Comparison of ENCODE assay signal across 26 cellular contexts in the genomic region with DNA sequence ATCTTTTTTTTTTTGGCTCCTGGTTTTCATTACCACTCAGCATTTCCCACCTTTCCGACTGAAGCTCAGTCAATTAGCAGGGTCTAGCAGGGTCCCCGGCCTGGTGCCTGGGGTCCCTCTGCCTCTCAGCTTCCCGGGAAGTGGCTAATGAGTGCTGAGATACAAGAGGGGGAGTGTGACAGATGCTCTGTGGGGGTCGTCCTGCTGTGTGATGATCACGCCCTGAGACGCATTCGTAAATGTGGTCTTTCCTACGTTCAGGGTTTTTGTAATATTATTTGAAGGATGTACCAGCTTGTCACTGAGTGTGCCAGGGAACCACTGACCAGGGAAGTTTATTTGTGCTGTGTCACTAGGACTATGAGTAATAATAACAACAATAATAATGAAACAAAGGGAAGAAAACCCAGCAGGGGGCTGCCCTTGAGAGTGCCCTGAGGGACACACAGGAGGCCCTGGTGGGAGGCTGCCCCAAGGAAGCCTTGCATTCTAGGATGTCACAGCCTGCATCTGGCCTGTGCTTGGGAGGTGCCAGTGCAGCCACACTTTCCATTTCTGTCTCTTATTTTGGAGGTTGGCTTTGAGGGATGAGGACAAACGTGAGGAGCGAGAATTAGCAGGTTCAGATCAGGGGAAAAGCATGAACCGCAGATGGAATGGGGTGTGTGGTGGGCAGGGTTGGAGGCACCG.
DNase-seq lines count a peak whose midpoint lies in the region; ATAC-seq and TF ChIP-seq lines count a peak whose summit lies in the region.
"Had no signal": no experiment of that assay in that cellular context is flagged by ENCODE, and none has a peak within 500 bp of the region (broad histone marks: within the 10 kb centered on the region; RNA-seq: fewer than 3 reads in every experiment).

No MANE protein-coding gene starts in this region.

- peaks cover 40% of the 10 kb centered on the region for H3K4me1 Mint-ChIP-seq in neural progenitor cell
- H3K4me1 Mint-ChIP-seq: activated CD4-positive, alpha-beta T cell treated with anti-CD3 and anti-CD28 coated beads, Interleukin-2, amount 10 ng/mL, durations not matched to agents 7 days and 5 days; activated naive CD8-positive, alpha-beta T cell treated with anti-CD3 and anti-CD28 coated beads, Interleukin-2, amount 10 ng/mL, durations not matched to agents 7 days and 5 days; naive B cell; stimulated activated naive B cell treated with anti-CD40 and anti-IgM and Interleukin-4, amounts not matched to agents 10 μg/mL and 1 μg/mL and 100 μg/mL, for 72 hours had no signal

- intact Hi-C loops in right cardiac atrium (cut with DNase I), result no loop called here

- no peak overlapping the region for H3K4me3 ChIP-seq in BLaER1
- H3K4me3 ChIP-seq in DND-41 (ENCODE audit: low read depth in 1 of 2, low read length in 2 of 2), result no peak overlapping the region
- no peak overlapping the region for H3K4me3 ChIP-seq in coronary artery
- no peak overlapping the region for H3K4me3 ChIP-seq in neural progenitor cell
- no peak overlapping the region for H3K4me3 ChIP-seq in right cardiac atrium (ENCODE audit: low read length)
- H3K4me3 ChIP-seq: hepatocyte, SK-N-MC had no signal

- peaks cover 15% of the 10 kb centered on the region for H3K27me3 Mint-ChIP-seq in neural progenitor cell (ENCODE audit: insufficient read depth, low read depth)
- H3K27me3 Mint-ChIP-seq: activated CD4-positive, alpha-beta T cell treated with anti-CD3 and anti-CD28 coated beads, Interleukin-2, amount 10 ng/mL, durations not matched to agents 7 days and 5 days; activated naive CD8-positive, alpha-beta T cell treated with anti-CD3 and anti-CD28 coated beads, Interleukin-2, amount 10 ng/mL, durations not matched to agents 7 days and 5 days had no signal

- H3K9me3 ChIP-seq in BLaER1 (no peaks in the 10 kb centered on the region), DND-41 (ENCODE audit: insufficient read depth, low read length, severe bottlenecking) (no peaks in the 10 kb centered on the region), neural progenitor cell (ENCODE audit: low read depth) (no peaks in the 10 kb centered on the region), right cardiac atrium (ENCODE audit: control insufficient read depth, low read length) (no peaks in the 10 kb centered on the region)

- H3K4me3 Mint-ChIP-seq in neural progenitor cell, result no peak overlapping the region
- H3K4me3 Mint-ChIP-seq: activated CD4-positive, alpha-beta T cell treated with anti-CD3 and anti-CD28 coated beads, Interleukin-2, amount 10 ng/mL, durations not matched to agents 7 days and 5 days; activated naive CD8-positive, alpha-beta T cell treated with anti-CD3 and anti-CD28 coated beads, Interleukin-2, amount 10 ng/mL, durations not matched to agents 7 days and 5 days; CD4-positive, alpha-beta T cell; naive B cell; stimulated activated naive B cell treated with anti-CD40 and anti-IgM and Interleukin-4, amounts not matched to agents 10 μg/mL and 1 μg/mL and 100 μg/mL, for 72 hours had no signal

- H2AFZ ChIP-seq in DND-41 (ENCODE audit: low read depth, low read length), result no peak overlapping the region
- no peak overlapping the region for H2AFZ ChIP-seq in neural progenitor cell (replicated peaks)
- H2AFZ ChIP-seq: hepatocyte had no signal

- H3K36me3 Mint-ChIP-seq in neural progenitor cell, result no peaks in the 10 kb centered on the region
- H3K36me3 Mint-ChIP-seq: activated naive CD8-positive, alpha-beta T cell treated with anti-CD3 and anti-CD28 coated beads, Interleukin-2, amount 10 ng/mL, durations not matched to agents 7 days and 5 days; naive B cell; stimulated activated naive B cell treated with anti-CD40 and anti-IgM and Interleukin-4, amounts not matched to agents 10 μg/mL and 1 μg/mL and 100 μg/mL, for 72 hours had no signal

- H3K36me3 ChIP-seq in BLaER1 (no peaks in the 10 kb centered on the region), DND-41 (ENCODE audit: insufficient read depth, low read length) (no peaks in the 10 kb centered on the region), neural progenitor cell (no peaks in the 10 kb centered on the region)

- H3K9ac ChIP-seq in BLaER1 (no peak overlapping the region), DND-41 (ENCODE audit: low read depth, low read length) (no peak overlapping the region), neural progenitor cell (no peak overlapping the region)

- H3K27ac Mint-ChIP-seq in neural progenitor cell, result peak overlapping the region; percentile 9
- H3K27ac Mint-ChIP-seq: activated CD4-positive, alpha-beta T cell treated with anti-CD3 and anti-CD28 coated beads, Interleukin-2, amount 10 ng/mL, durations not matched to agents 7 days and 5 days; activated naive CD8-positive, alpha-beta T cell treated with anti-CD3 and anti-CD28 coated beads, Interleukin-2, amount 10 ng/mL, durations not matched to agents 7 days and 5 days; CD4-positive, alpha-beta T cell; stimulated activated naive B cell treated with anti-CD40 and anti-IgM and Interleukin-4, amounts not matched to agents 10 μg/mL and 1 μg/mL and 100 μg/mL, for 72 hours had no signal

- no peak overlapping the region for H3K27ac ChIP-seq in BLaER1
- no peak overlapping the region for H3K27ac ChIP-seq in DND-41 (ENCODE audit: low read length)
- H3K27ac ChIP-seq in coronary artery, result no peak overlapping the region
- H3K27ac ChIP-seq in neural progenitor cell, result no peak overlapping the region
- H3K27ac ChIP-seq in substantia nigra (ENCODE audit: low read depth, low read length, poor library complexity, severe bottlenecking), result no peak overlapping the region
- no peak overlapping the region for H3K27ac ChIP-seq in right cardiac atrium (ENCODE audit: low read length)
- H3K27ac ChIP-seq: HL-60, SK-N-MC had no signal

- DNase-seq in DND-41, result no peak
- DNase-seq in coronary artery (ENCODE audit: low spot score), result peak; percentile 45
- no peak for DNase-seq in neural progenitor cell (ENCODE audit: low spot score)
- no peak for DNase-seq in substantia nigra (lab: John Stamatoyannopoulos, UW)
- DNase-seq in right cardiac atrium, result no peak
- DNase-seq in activated naive CD4-positive, alpha-beta T cell treated with Interleukin-2 at 50 U/mL for 16 hours, result no peak
- DNase-seq: activated CD4-positive, alpha-beta T cell treated with anti-CD3 and anti-CD28 coated beads, Interleukin-2, amount 10 ng/mL, durations not matched to agents 7 days and 5 days; activated effector memory CD4-positive, alpha-beta T cell treated with Interleukin-2 at 50 U/mL for 16 hours; activated naive CD8-positive, alpha-beta T cell treated with anti-CD3 and anti-CD28 coated beads, Interleukin-2, amount 10 ng/mL, durations not matched to agents 7 days and 5 days; CD4-positive, alpha-beta T cell; cerebellar nuclear complex; effector memory CD4-positive, alpha-beta T cell; foreskin melanocyte; left colon; mesenchymal stem cell; naive B cell; NCI-H1105; NCI-H2029; NCI-H226; stimulated activated CD4-positive, alpha-beta T cell treated with anti-CD3 and anti-CD28 coated beads, Interleukin-2, amount 100 ng/mL, for 48 hours; stimulated activated naive B cell treated with anti-CD40 and anti-IgM and Interleukin-4, amounts not matched to agents 10 μg/mL and 1 μg/mL and 100 μg/mL, for 72 hours had no signal

- 55% methylated on average over 12 of the region's 12 CpGs for WGBS in right cardiac atrium

- H4K20me1 ChIP-seq in BLaER1 (no peaks in the 10 kb centered on the region), DND-41 (ENCODE audit: insufficient read depth, low read length) (no peaks in the 10 kb centered on the region), neural progenitor cell (ENCODE audit: low read depth) (no peaks in the 10 kb centered on the region)

- H3K4me1 ChIP-seq in BLaER1 (peaks cover 11% of the 10 kb centered on the region), DND-41 (ENCODE audit: insufficient read depth, low read length) (no peaks in the 10 kb centered on the region), neural progenitor cell (peaks cover 9% of the 10 kb centered on the region), right cardiac atrium (ENCODE audit: control insufficient read depth, insufficient read depth, low read length) (no peaks in the 10 kb centered on the region)

- 0 out of 3 replicates have a peak, but pooled peaks have one; percentile 8 for ATAC-seq in DND-41 (ENCODE audit: insufficient read depth, low read depth)
- no peak for ATAC-seq in HG02759 (IDR thresholded peaks at IDR 0.05; ENCODE audit: unreplicated experiment)
- ATAC-seq in right cardiac atrium, result no peak
- ATAC-seq: left colon; stimulated activated naive B cell treated with anti-CD40 and anti-IgM and Interleukin-4, amounts not matched to agents 10 μg/mL and 1 μg/mL and 100 μg/mL, for 72 hours had no signal

- H3K79me2 ChIP-seq in DND-41 (ENCODE audit: insufficient read depth, low read length) (no peaks in the 10 kb centered on the region), neural progenitor cell (ENCODE audit: low read depth) (no peaks in the 10 kb centered on the region)
- H3K79me2 ChIP-seq: hepatocyte had no signal

- H3K4me2 ChIP-seq in BLaER1 (peak overlapping the region; percentile 28; the same call in 1 of the 2 replicates), DND-41 (ENCODE audit: insufficient read depth, low read length) (no peak overlapping the region), neural progenitor cell (no peak overlapping the region)
- H3K4me2 ChIP-seq: hepatocyte had no signal

- H3K9me3 Mint-ChIP-seq in neural progenitor cell, result peaks cover 2% of the 10 kb centered on the region
- H3K9me3 Mint-ChIP-seq: activated CD4-positive, alpha-beta T cell treated with anti-CD3 and anti-CD28 coated beads, Interleukin-2, amount 10 ng/mL, durations not matched to agents 7 days and 5 days; activated naive CD8-positive, alpha-beta T cell treated with anti-CD3 and anti-CD28 coated beads, Interleukin-2, amount 10 ng/mL, durations not matched to agents 7 days and 5 days; CD4-positive, alpha-beta T cell; stimulated activated naive B cell treated with anti-CD40 and anti-IgM and Interleukin-4, amounts not matched to agents 10 μg/mL and 1 μg/mL and 100 μg/mL, for 72 hours had no signal

- H3F3A ChIP-seq in neural progenitor cell (ENCODE audit: low read depth), result no peaks in the 10 kb centered on the region

- TF ChIP-seq CTCF in DND-41 (IDR thresholded peaks at IDR 0.05; ENCODE audit: borderline replicate concordance, extremely low read depth, low read length, poor library complexity, severe bottlenecking), result no peak
- no peak for TF ChIP-seq CTCF in coronary artery (IDR thresholded peaks at IDR 0.05)
- TF ChIP-seq CTCF in neural progenitor cell (IDR thresholded peaks at IDR 0.05), result no peak

- H3K27me3 ChIP-seq in BLaER1 (no peaks in the 10 kb centered on the region), DND-41 (ENCODE audit: insufficient read depth, low read length, poor library complexity) (no peaks in the 10 kb centered on the region), neural progenitor cell (no peaks in the 10 kb centered on the region), right cardiac atrium (ENCODE audit: control insufficient read depth, insufficient read depth) (no peaks in the 10 kb centered on the region)
- H3K27me3 ChIP-seq: hepatocyte had no signal
